Comparison of ENCODE assay signal across 8 cellular contexts in genomic region chr14:45083979-45084722, GRCh38. TPM values are rescaled to one million over a fixed set of nuclear protein-coding genes. Genes with fewer than 3 reads are reported as not detected.
A peak's percentile ranks its signal among the peaks of the same experiment; 100 is the strongest.
DNase-seq lines count a peak whose midpoint lies in the region; ATAC-seq and TF ChIP-seq lines count a peak whose summit lies in the region.

PRPF39 (plus strand) TSS chr14:45084116; CDS start chr14:45095240, 11,124 bp downstream.

- peaks cover 8% of the 10 kb centered on the region for H3K36me3 Mint-ChIP-seq in T-helper 1 cell treated with Interleukin-12 subunit alpha and Interleukin-12 subunit beta and Interleukin-4 antibody, amounts not matched to agents 30 μg/mL and 1 μg/mL, for 36 hours (ENCODE audit: low read depth)

- peaks cover 14 to 28% (median 26%) of the 10 kb centered on the region in 4 donors for H3K4me1 ChIP-seq in upper lobe of left lung

- H3K27me3 Mint-ChIP-seq in T-helper 1 cell treated with Interleukin-12 subunit alpha and Interleukin-12 subunit beta and Interleukin-4 antibody, amounts not matched to agents 30 μg/mL and 1 μg/mL, for 36 hours (ENCODE audit: low read depth) = no peaks in the 10 kb centered on the region

- WGBS in upper lobe of left lung, 2 donors = 0 to 1% methylated on average over 13 to 32 of the region's 48 CpGs

- H3K27ac ChIP-seq in upper lobe of left lung = peak within 1 kb of the TSS; percentile 79 to 88 (median 80)

- TF ChIP-seq EP300 in upper lobe of left lung (IDR thresholded peaks at IDR 0.05) = no peak

- peak within 1 kb of the TSS; percentile 96 for H3K4me3 Mint-ChIP-seq in T-helper 1 cell treated with Interleukin-12 subunit alpha and Interleukin-12 subunit beta and Interleukin-4 antibody, amounts not matched to agents 30 μg/mL and 1 μg/mL, for 36 hours

- peak within 1 kb of the TSS; percentile 55 to 83 (median 73) for H3K4me3 ChIP-seq in upper lobe of left lung

- peak in 3 of 4 donors; percentile 62 to 91 (median 73) for TF ChIP-seq POLR2A in upper lobe of left lung (IDR thresholded peaks at IDR 0.05)

- peak; percentile 82 for DNase-seq in NCI-H146 treated with DMSO at 0.1 percent for 48 hours (lab: John Stamatoyannopoulos, UW; ENCODE audit: unreplicated experiment)
- peak; percentile 87 for DNase-seq in amniotic stem cell (lab: John Stamatoyannopoulos, UW)
- DNase-seq in left cardiac atrium = peak; percentile 96
- peak; percentile 98 for DNase-seq in posterior vena cava (ENCODE audit: low spot score)
- DNase-seq in upper lobe of left lung = peak; percentile 97 to 98

- no peaks in the 10 kb centered on the region for H3K36me3 ChIP-seq in upper lobe of left lung

- no peaks in the 10 kb centered on the region for H3K27me3 ChIP-seq in upper lobe of left lung

- peaks cover 38% of the 10 kb centered on the region for H3K4me1 Mint-ChIP-seq in T-helper 1 cell treated with Interleukin-12 subunit alpha and Interleukin-12 subunit beta and Interleukin-4 antibody, amounts not matched to agents 30 μg/mL and 1 μg/mL, for 36 hours (ENCODE audit: low read depth)

- H3K9me3 Mint-ChIP-seq in T-helper 1 cell treated with Interleukin-12 subunit alpha and Interleukin-12 subunit beta and Interleukin-4 antibody, amounts not matched to agents 30 μg/mL and 1 μg/mL, for 36 hours = no peaks in the 10 kb centered on the region

- H3K27ac Mint-ChIP-seq in T-helper 1 cell treated with Interleukin-12 subunit alpha and Interleukin-12 subunit beta and Interleukin-4 antibody, amounts not matched to agents 30 μg/mL and 1 μg/mL, for 36 hours = peak within 1 kb of the TSS; percentile 94

- ATAC-seq in GM18498 (IDR thresholded peaks at IDR 0.05; ENCODE audit: unreplicated experiment) (peak; percentile 89), HG02884 (IDR thresholded peaks at IDR 0.05; ENCODE audit: unreplicated experiment) (peak; percentile 94), left cardiac atrium (peak; percentile 99), upper lobe of left lung (ENCODE audit: low FRiP score in 2 of 2) (peak; percentile 98 to 100)

- no peak for TF ChIP-seq CTCF in upper lobe of left lung (IDR thresholded peaks at IDR 0.05)

- intact Hi-C loops in left cardiac atrium (cut with DNase I) = loop anchor here in 1 of 2 donors (2.0 to 10.0 kb wide), 2 partner anchors 51 to 119 kb away; partner anchors contain the start of genes FANCM, FKBP3, KLHL28 and TOGARAM1
- intact Hi-C loops in posterior vena cava (cut with DNase I) = loop anchor here in 1 of 2 donors (10.0 kb wide), 1 partner anchor 51 kb away; the partner anchor contains the start of genes FANCM and FKBP3

- H3K9me3 ChIP-seq in upper lobe of left lung = no peaks in the 10 kb centered on the region

RNA-seq across cellular contexts. Expression of gene PRPF39, which starts in this region (rescaled TPM):
- total RNA-seq in left cardiac atrium = 10 to 100 TPM; 12.8 to 19.5 TPM
- 10 to 100 TPM; 30.4 to 31.8 TPM for total RNA-seq in posterior vena cava
- 10 to 100 TPM; 18.8 to 38.1 (median 26.9) TPM for total RNA-seq in upper lobe of left lung

Comparison
In these comparisons a context has a peak if more than half of its experiments do, and no peak if none do; other contexts are left out.
1. Peak in every context shown above with its lines: DNase-seq, ATAC-seq, H3K4me3 ChIP-seq and H3K27ac ChIP-seq.